In genomic region chr6:38261626-38262025, GRCh38 we compare ENCODE assay signal across 1 cellular context.
TF ChIP-seq lines count a peak whose summit lies in the region.

No MANE protein-coding gene starts in this region.

TF ChIP-seq in SK-N-SH, 30 proteins besides CTCF, POLR2A, EP300 and RAD21:
- TF ChIP-seq FOSL2 (IDR thresholded peaks at IDR 0.05; ENCODE audit: borderline replicate concordance, low read depth): no peak
